Comparison of ENCODE assay signal across 8 cellular contexts in the genomic region with DNA sequence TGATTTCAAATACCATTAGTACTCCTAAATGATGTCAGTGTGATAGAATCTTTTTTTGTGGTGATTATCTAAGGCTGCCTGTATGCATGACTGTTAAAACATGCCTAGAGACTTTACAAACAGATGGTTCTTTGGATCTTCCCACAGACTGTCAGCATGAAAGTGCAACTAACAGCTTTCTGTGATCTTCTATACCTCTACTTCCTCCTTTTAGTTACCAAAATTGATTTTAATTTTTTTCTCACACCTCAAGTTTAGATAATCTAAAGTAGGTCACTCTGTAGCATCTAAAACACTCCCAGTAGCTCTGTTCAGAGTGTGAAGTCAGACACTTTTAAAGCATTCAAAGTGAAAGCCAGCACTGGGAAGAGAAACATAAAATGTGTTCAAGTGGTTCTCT.
DNase-seq lines count a peak whose midpoint lies in the region; ATAC-seq and TF ChIP-seq lines count a peak whose summit lies in the region.

No MANE protein-coding gene starts in this region.

- peaks cover 8% of the 10 kb centered on the region for H3K27me3 Mint-ChIP-seq in activated B cell treated with CpG ODN at 0.5 μM for 24 hours

- H3K4me1 ChIP-seq in A673 (ENCODE audit: insufficient read depth, low read length, poor library complexity, severe bottlenecking) = peaks cover 12% of the 10 kb centered on the region

- TF ChIP-seq CTCF in AG09309 (IDR thresholded peaks at IDR 0.05; ENCODE audit: control insufficient read depth, insufficient read depth, low read depth, low read length, missing control alignments) (no peak), activated B cell treated with CpG ODN at 0.5 μM for 24 hours (IDR thresholded peaks at IDR 0.05) (no peak), A673 (conservative IDR thresholded peaks at IDR 0.05; ENCODE audit: low read depth, low read length) (no peak)

- H3K9me3 Mint-ChIP-seq in activated B cell treated with CpG ODN at 0.5 μM for 24 hours = no peaks in the 10 kb centered on the region

- no peak overlapping the region for H3K27ac Mint-ChIP-seq in activated B cell treated with CpG ODN at 0.5 μM for 24 hours

- BruUV-seq in A673 (replicated peaks; lab: Mats Ljungman, UMichigan) = no TSS peak

- no peaks in the 10 kb centered on the region for H3K27me3 ChIP-seq in A673 (replicated peaks; ENCODE audit: insufficient read depth, low read depth, low read length, poor library complexity)

- H3K9me3 ChIP-seq in A673 (ENCODE audit: low read depth, low read length, poor library complexity, severe bottlenecking) = peaks cover 3% of the 10 kb centered on the region

- intact Hi-C loops in activated B cell treated with CpG ODN at 0.5 μM for 24 hours (cut with micrococcal nuclease) = no loop called here
- intact Hi-C loops in A673 (cut with micrococcal nuclease; ENCODE audit: unreplicated experiment) = no loop called here

- CTCF ChIA-PET in activated B cell treated with CpG ODN at 0.5 μM for 24 hours (lab: Charles Lee) (no interaction called here), A673 (lab: Charles Lee) (no interaction called here)

- DNase-seq in AG09309 (ENCODE audit: low read depth) (peak; percentile 10), activated B cell treated with CpG ODN at 0.5 μM for 24 hours (no peak), NCI-H524 treated with DMSO at 0.1 percent for 48 hours (lab: John Stamatoyannopoulos, UW) (no peak), A673 (ENCODE audit: low spot score) (no peak), activated gamma-delta T cell treated with Interleukin-2 at 50 U/mL for 16 hours (no peak), AG08395 (ENCODE audit: low spot score) (no peak)

- H3K4me3 Mint-ChIP-seq in activated B cell treated with CpG ODN at 0.5 μM for 24 hours = no peak overlapping the region

- POLR2A ChIA-PET in activated B cell treated with CpG ODN at 0.5 μM for 24 hours (lab: Charles Lee) = no interaction called here
- POLR2A ChIA-PET in A673 (lab: Charles Lee; ENCODE audit: low non-redundant PET) = no interaction called here

- peaks cover 31% of the 10 kb centered on the region for H3K4me1 Mint-ChIP-seq in activated B cell treated with CpG ODN at 0.5 μM for 24 hours

- H3K4me3 ChIP-seq in AG09309 (ENCODE audit: control insufficient read depth, low read depth, low read length) = no peak overlapping the region
- H3K4me3 ChIP-seq in A673 (ENCODE audit: low read depth, low read length, poor library complexity, severe bottlenecking) = no peak overlapping the region

- H3K36me3 ChIP-seq in A673 (ENCODE audit: insufficient read depth, low read length, poor library complexity, severe bottlenecking) = no peaks in the 10 kb centered on the region

- H3K27ac ChIP-seq in A673 (ENCODE audit: low read depth, low read length, poor library complexity, severe bottlenecking) = no peak overlapping the region

- ATAC-seq in GM19043 (IDR thresholded peaks at IDR 0.05; ENCODE audit: low read depth, unreplicated experiment) (peak; percentile 83), HG03135 (IDR thresholded peaks at IDR 0.05; ENCODE audit: unreplicated experiment) (peak; percentile 95), activated B cell treated with CpG ODN at 0.5 μM for 24 hours (ENCODE audit: low read depth) (peak; percentile 70)

- H3K36me3 Mint-ChIP-seq in activated B cell treated with CpG ODN at 0.5 μM for 24 hours (ENCODE audit: low read depth) = no peaks in the 10 kb centered on the region
